Comparison of ENCODE assay signal across 2 cellular contexts in genomic region chr10:470339-471003, GRCh38.
TF ChIP-seq lines count a peak whose summit lies in the region.

No MANE protein-coding gene starts in this region.

TF ChIP-seq in K562, 482 proteins besides CTCF, POLR2A, EP300 and RAD21 (continued from another document):
- TF ChIP-seq ZBTB40 (IDR thresholded peaks at IDR 0.05) (no peak), ZBTB40 (CRISPR knock-in tag; IDR thresholded peaks at IDR 0.05) (no peak), KDM1A (IDR thresholded peaks at IDR 0.05) (no peak), CHD4 (IDR thresholded peaks at IDR 0.05; ENCODE audit: insufficient read depth, insufficient replicate concordance, low read depth, low read length, poor library complexity, severe bottlenecking) (no peak), POLR2H (tag; IDR thresholded peaks at IDR 0.05; ENCODE audit: low read depth) (no peak), MEF2D (tag; conservative IDR thresholded peaks at IDR 0.05; ENCODE audit: low read depth) (no peak), ELF2 (CRISPR knock-in tag; IDR thresholded peaks at IDR 0.05) (no peak), NCOA4 (IDR thresholded peaks at IDR 0.05; ENCODE audit: partially characterized antibody) (no peak), RBM22 (IDR thresholded peaks at IDR 0.05; ENCODE audit: low read depth, low read length, poor library complexity, severe bottlenecking) (no peak), SIN3A (IDR thresholded peaks at IDR 0.05; ENCODE audit: borderline replicate concordance in 2 of 2, control insufficient read depth in 1 of 2, low read depth in 2 of 2, low read length in 2 of 2) (no peak), NONO (IDR thresholded peaks at IDR 0.05; ENCODE audit: low read depth in 2 of 2, low read length in 1 of 2) (no peak), RFX5 (IDR thresholded peaks at IDR 0.05; ENCODE audit: low read depth, low read length) (no peak)

TF ChIP-seq in GM23338, 12 proteins besides CTCF, POLR2A, EP300 and RAD21 (continued from another document):
- TF ChIP-seq REST (IDR thresholded peaks at IDR 0.05; ENCODE audit: unreplicated experiment) (no peak), EZH2 (IDR thresholded peaks at IDR 0.05; ENCODE audit: low read depth, unreplicated experiment) (no peak), ZNF331 (CRISPR knock-in tag; IDR thresholded peaks at IDR 0.05; ENCODE audit: low read depth) (no peak), CREB1 (CRISPR knock-in tag; IDR thresholded peaks at IDR 0.05; ENCODE audit: low read depth) (no peak), ZNF462 (CRISPR knock-in tag; IDR thresholded peaks at IDR 0.05) (no peak)
